ENCODE assay signal across 1 cellular context in genomic region chr19:40571831-40572495, GRCh38.
TF ChIP-seq lines count a peak whose summit lies in the region.

No MANE protein-coding gene starts in this region.

TF ChIP-seq in HEK293, 187 proteins besides CTCF, POLR2A, EP300 and RAD21 (continued from another document):
- no peak for TF ChIP-seq TSHZ1 (tag by site-specific recombination; IDR thresholded peaks at IDR 0.05; ENCODE audit: borderline replicate concordance)
- no peak for TF ChIP-seq ZNF658 (tag by site-specific recombination; IDR thresholded peaks at IDR 0.05)
